ENCODE assay signal across 8 cellular contexts in the genomic region with DNA sequence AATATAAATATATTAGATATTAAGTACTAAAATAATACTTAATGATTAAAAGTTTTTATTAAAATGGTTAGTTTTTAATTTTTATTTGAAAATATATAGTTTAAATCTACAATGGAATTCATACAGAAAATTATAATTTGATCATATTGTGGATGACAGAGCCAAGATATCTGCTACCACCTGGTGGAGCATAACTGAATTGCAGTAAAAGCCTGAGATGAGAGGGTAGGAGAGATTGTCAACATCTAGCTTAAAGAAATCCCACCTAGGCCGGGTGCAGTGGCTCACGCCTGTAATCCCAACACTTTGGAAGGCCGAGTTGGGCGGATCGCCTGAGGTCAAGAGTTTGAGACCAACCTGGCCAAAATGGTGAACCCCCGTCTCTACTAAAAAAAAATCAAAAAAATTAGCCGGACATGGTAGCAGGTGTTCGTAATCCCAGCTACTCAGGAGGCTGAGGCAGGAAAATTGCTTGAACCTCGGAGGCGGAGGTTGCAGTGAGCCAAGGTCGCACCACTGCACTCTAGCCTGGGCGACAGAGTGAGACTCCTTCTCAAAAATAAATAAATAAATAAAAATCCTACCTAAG.
DNase-seq lines count a peak whose midpoint lies in the region; ATAC-seq and TF ChIP-seq lines count a peak whose summit lies in the region.
"Had no signal": no experiment of that assay in that cellular context is flagged by ENCODE, and none has a peak within 500 bp of the region (broad histone marks: within the 10 kb centered on the region; RNA-seq: fewer than 3 reads in every experiment).

No MANE protein-coding gene starts in this region.

- peak; percentile 62 for TF ChIP-seq CTCF in LNCaP clone FGC (IDR thresholded peaks at IDR 0.05; ENCODE audit: control insufficient read depth, extremely low read depth, insufficient read depth)

- DNase-seq in EH (ENCODE audit: low read depth), result peak; percentile 31
- DNase-seq in LNCaP clone FGC (ENCODE audit: low read depth), result no peak
- peak; percentile 13 for DNase-seq in activated CD8-positive, alpha-beta memory T cell treated with anti-CD3 and anti-CD28 coated beads, Interleukin-2, amount 50 U/mL, for 24 hours (ENCODE audit: extremely low read depth)
- peak; percentile 50 for DNase-seq in iPS-NIHi7 (ENCODE audit: extremely low spot score)
- DNase-seq: activated B cell treated with CpG ODN at 0.5 μM for 24 hours had no signal

- ATAC-seq in GM19455 (IDR thresholded peaks at IDR 0.05; ENCODE audit: unreplicated experiment) (no peak), GM18868 (IDR thresholded peaks at IDR 0.05; ENCODE audit: unreplicated experiment) (no peak), GM18909 (IDR thresholded peaks at IDR 0.05; ENCODE audit: poor library complexity, unreplicated experiment) (no peak)

- H3K4me3 ChIP-seq in LNCaP clone FGC (ENCODE audit: low read depth, low read length), result no peak overlapping the region
